2 cellular contexts compared by ENCODE assay signal in the genomic region with DNA sequence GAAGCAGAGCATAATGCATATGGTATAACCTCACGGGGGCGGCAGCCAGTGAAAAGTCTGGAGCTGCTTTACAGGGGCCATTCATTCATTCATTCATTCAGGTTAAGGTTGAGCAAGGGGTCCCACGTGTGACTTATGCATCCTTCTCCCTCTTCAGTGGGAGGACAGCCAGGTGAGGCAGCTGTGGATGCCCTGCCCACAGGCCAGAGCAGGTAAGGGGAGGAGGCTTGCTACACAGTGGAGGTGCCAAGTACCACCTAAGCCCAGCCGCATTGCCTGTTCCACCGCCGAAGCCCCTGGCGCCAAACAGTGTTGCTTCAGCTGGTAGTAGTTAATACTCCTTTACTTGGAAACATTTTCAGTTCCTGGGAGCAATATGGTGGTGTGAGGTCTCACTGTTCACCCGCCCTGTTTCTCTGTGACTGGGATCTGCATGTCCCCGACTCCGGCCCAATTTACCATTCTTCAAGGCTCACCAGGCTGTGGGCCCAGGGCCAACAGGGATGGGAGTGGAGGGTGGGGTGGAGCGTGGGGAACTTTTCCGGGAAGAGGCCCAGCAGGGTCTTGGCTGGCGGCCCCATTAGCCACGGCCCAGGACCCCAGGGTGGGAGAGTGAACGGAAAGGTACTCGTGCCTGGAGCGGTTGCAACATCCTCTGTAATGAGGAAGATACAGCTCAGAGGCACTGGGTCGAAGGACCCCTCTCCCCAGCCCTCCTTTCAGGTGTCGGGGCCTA.
TF ChIP-seq lines count a peak whose summit lies in the region.

No MANE protein-coding gene starts in this region.

TF ChIP-seq in IMR-90, 13 proteins besides CTCF, POLR2A, EP300 and RAD21:
- no peak for TF ChIP-seq CHD1 (IDR thresholded peaks at IDR 0.05; ENCODE audit: low read depth, low read length)
- no peak for TF ChIP-seq MAFK (IDR thresholded peaks at IDR 0.05; ENCODE audit: low read depth, low read length)
- TF ChIP-seq NFE2L2 (IDR thresholded peaks at IDR 0.05; ENCODE audit: low read depth, low read length): no peak
- TF ChIP-seq, protein P1, sequence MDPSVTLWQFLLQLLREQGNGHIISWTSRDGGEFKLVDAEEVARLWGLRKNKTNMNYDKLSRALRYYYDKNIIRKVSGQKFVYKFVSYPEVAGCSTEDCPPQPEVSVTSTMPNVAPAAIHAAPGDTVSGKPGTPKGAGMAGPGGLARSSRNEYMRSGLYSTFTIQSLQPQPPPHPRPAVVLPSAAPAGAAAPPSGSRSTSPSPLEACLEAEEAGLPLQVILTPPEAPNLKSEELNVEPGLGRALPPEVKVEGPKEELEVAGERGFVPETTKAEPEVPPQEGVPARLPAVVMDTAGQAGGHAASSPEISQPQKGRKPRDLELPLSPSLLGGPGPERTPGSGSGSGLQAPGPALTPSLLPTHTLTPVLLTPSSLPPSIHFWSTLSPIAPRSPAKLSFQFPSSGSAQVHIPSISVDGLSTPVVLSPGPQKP (IDR thresholded peaks at IDR 0.05; ENCODE audit: borderline replicate concordance, low read depth, low read length): no peak
- 0 out of 2 replicates have a peak, but pooled peaks have one; percentile 43 for TF ChIP-seq CEBPB (IDR thresholded peaks at IDR 0.05; ENCODE audit: low read depth, low read length)
- no peak for TF ChIP-seq RFX5 (IDR thresholded peaks at IDR 0.05; ENCODE audit: low read depth, low read length)

TF ChIP-seq in H1, 55 proteins besides CTCF, POLR2A, EP300 and RAD21:
- TF ChIP-seq, protein P2, sequence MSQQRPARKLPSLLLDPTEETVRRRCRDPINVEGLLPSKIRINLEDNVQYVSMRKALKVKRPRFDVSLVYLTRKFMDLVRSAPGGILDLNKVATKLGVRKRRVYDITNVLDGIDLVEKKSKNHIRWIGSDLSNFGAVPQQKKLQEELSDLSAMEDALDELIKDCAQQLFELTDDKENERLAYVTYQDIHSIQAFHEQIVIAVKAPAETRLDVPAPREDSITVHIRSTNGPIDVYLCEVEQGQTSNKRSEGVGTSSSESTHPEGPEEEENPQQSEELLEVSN (IDR thresholded peaks at IDR 0.05): 0 out of 2 replicates have a peak, but pooled peaks have one; percentile 22
- TF ChIP-seq EZH2 (IDR thresholded peaks at IDR 0.05; ENCODE audit: low read depth, low read length, severe bottlenecking) (peak; percentile 51), RBBP5 (IDR thresholded peaks at IDR 0.05; ENCODE audit: borderline replicate concordance, low read depth, low read length) (no peak), CEBPB (IDR thresholded peaks at IDR 0.05; ENCODE audit: low read depth, low read length) (peak; percentile 71; the same call in 1 of the 2 replicates), SUZ12 (IDR thresholded peaks at IDR 0.05; ENCODE audit: low read length) (peak; percentile 18; the same call in 1 of the 2 replicates)
- TF ChIP-seq, protein P3, sequence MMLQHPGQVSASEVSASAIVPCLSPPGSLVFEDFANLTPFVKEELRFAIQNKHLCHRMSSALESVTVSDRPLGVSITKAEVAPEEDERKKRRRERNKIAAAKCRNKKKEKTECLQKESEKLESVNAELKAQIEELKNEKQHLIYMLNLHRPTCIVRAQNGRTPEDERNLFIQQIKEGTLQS (IDR thresholded peaks at IDR 0.05; ENCODE audit: insufficient read depth, low read depth, low read length): no peak
TF ChIP-seq in H1: peak in this region for 4.
